11 cellular contexts compared by ENCODE assay signal in the genomic region with DNA sequence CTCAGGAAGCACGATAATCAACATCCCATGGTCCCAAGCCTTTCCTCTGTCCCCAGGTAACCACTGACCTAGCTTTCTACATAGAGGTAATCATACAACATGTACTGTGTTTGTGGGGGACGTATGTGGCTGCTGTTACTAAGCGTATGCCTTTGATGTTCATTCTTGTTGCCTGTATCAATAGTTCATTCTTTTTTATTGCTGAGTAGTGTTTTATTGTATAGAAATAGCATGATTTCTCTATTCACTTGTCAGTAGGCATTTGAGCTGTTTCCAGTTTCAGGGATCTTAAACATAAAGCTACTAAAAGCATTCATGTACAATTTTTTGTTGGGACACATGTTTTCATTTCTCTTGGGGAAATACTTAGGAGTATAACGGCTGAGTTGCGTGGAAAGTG.
"Had no signal": no experiment of that assay in that cellular context is flagged by ENCODE, and none has a peak within 500 bp of the region (broad histone marks: within the 10 kb centered on the region; RNA-seq: fewer than 3 reads in every experiment).

No MANE protein-coding gene starts in this region.

- H3K4me3 ChIP-seq: GM23248, GM23338, HAP-1 had no signal

- H3K9me3 ChIP-seq: HAP-1 had no signal

- FAIRE-seq: H1, H54 had no signal

- H3K27ac ChIP-seq: GM23248 had no signal

- ATAC-seq: GM23338, HCT116 had no signal

- H2AFZ ChIP-seq: GM23248, GM23338 had no signal

- H3K4me1 ChIP-seq: HAP-1 had no signal

- DNase-seq: GM23248, GOT3, H7, H9, HCEC 1CT, HFFc6 had no signal

- H3K4me2 ChIP-seq: GM23338 had no signal

- H3K36me3 ChIP-seq: HAP-1 had no signal

- H3K9ac ChIP-seq: GM23248 had no signal
